In the genomic region with DNA sequence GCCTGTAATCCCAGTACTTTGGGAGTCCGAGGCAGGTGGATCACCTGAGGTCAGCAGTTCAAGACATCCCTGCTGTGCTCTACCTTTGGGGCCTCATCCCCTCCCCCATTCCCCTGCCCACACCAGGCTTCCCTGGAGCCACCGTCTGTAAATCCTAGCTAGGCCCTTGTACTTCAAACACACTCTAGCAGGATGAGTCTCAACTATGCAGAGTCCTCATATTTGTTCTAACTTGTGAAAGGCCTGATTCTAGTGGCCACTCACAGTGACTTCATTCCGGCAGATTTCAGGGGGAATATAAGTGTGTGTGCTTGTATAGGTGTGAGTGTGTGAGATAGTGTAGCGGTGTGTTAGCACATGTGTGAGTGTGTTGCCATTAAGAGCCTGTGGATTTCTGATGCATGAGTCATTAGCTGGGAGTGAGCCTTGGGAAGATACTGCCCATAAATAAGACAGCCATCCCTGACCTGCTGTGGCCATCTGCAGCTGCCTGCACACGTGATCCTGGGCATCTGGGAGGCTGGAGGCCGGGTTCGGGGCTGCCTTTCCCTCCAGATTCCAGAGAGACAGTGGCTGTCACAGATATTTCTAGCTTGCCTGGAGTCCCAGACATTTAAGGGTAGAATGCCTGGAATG, we compare ENCODE assay signal across 1 cellular context.
TF ChIP-seq lines count a peak whose summit lies in the region.

No MANE protein-coding gene starts in this region.

TF ChIP-seq in IMR-90, 13 proteins besides CTCF, POLR2A, EP300 and RAD21:
- no peak for TF ChIP-seq MAFK (IDR thresholded peaks at IDR 0.05; ENCODE audit: low read depth, low read length)
- TF ChIP-seq RCOR1 (IDR thresholded peaks at IDR 0.05; ENCODE audit: insufficient replicate concordance, low read length) = peak; percentile 79
- TF ChIP-seq FOS (IDR thresholded peaks at IDR 0.05; ENCODE audit: low read depth, low read length) = peak; percentile 79
- TF ChIP-seq CEBPB (IDR thresholded peaks at IDR 0.05; ENCODE audit: low read depth, low read length) = no peak
- TF ChIP-seq MAZ (IDR thresholded peaks at IDR 0.05; ENCODE audit: borderline replicate concordance, low read depth, low read length) = peak; percentile 36; the same call in 1 of the 2 replicates
- TF ChIP-seq MXI1 (IDR thresholded peaks at IDR 0.05; ENCODE audit: borderline replicate concordance, low read depth, low read length) = peak; percentile 39; the same call in 1 of the 2 replicates
- TF ChIP-seq, protein P1, sequence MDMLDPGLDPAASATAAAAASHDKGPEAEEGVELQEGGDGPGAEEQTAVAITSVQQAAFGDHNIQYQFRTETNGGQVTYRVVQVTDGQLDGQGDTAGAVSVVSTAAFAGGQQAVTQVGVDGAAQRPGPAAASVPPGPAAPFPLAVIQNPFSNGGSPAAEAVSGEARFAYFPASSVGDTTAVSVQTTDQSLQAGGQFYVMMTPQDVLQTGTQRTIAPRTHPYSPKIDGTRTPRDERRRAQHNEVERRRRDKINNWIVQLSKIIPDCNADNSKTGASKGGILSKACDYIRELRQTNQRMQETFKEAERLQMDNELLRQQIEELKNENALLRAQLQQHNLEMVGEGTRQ (IDR thresholded peaks at IDR 0.05; ENCODE audit: low read depth, low read length) = peak; percentile 93
- peak; percentile 87; the same call in 1 of the 2 replicates for TF ChIP-seq BHLHE40 (IDR thresholded peaks at IDR 0.05; ENCODE audit: low read depth, low read length)
